Comparison of ENCODE assay signal across 9 cellular contexts in genomic region chr16:2686912-2687507, GRCh38. TPM values are rescaled to one million over a fixed set of nuclear protein-coding genes. Genes with fewer than 3 reads are reported as not detected.
DNase-seq lines count a peak whose midpoint lies in the region; ATAC-seq and TF ChIP-seq lines count a peak whose summit lies in the region.
"Had no signal": no experiment of that assay in that cellular context is flagged by ENCODE, and none has a peak within 500 bp of the region (broad histone marks: within the 10 kb centered on the region; RNA-seq: fewer than 3 reads in every experiment).

No MANE protein-coding gene starts in this region.

- no peak overlapping the region for H2BK120ac ChIP-seq in neuronal stem cell (ENCODE audit: low read depth, low read length)

- H3K4ac ChIP-seq in neuronal stem cell (ENCODE audit: low read length): no peak overlapping the region

- H3K27ac Mint-ChIP-seq in T-helper 17 cell: peak overlapping the region; percentile 86
- H3K27ac Mint-ChIP-seq: nephron had no signal

- H3K4me3 ChIP-seq in lung: no peak overlapping the region
- no peak overlapping the region for H3K4me3 ChIP-seq in SK-N-SH (ENCODE audit: low read depth in 2 of 2, low read length in 1 of 2)
- no peak overlapping the region for H3K4me3 ChIP-seq in neuronal stem cell (ENCODE audit: low read length in 2 of 2)
- H3K4me3 ChIP-seq in vagina: no peak overlapping the region

- no peak for TF ChIP-seq CTCF in GM13976 (IDR thresholded peaks at IDR 0.05; ENCODE audit: borderline replicate concordance, control extremely low read depth, extremely low read depth, insufficient read depth, missing control alignments)
- no peak for TF ChIP-seq CTCF in lung (IDR thresholded peaks at IDR 0.05; ENCODE audit: control extremely low read depth, extremely low read depth)
- no peak for TF ChIP-seq CTCF in SK-N-SH (IDR thresholded peaks at IDR 0.05)
- TF ChIP-seq CTCF in vagina (IDR thresholded peaks at IDR 0.05): no peak

- CTCF ChIA-PET in SK-N-SH (lab: Yijun Ruan, JAX): no interaction called here

- H3K23ac ChIP-seq in neuronal stem cell (ENCODE audit: low read depth, low read length, poor library complexity): no peak overlapping the region

- H3K36me3 ChIP-seq in lung (ENCODE audit: control insufficient read depth in 2 of 2, insufficient read depth in 2 of 2, low read length in 2 of 2) (peaks cover 0 to 16% of the 10 kb centered on the region in 2 donors), SK-N-SH (replicated peaks in 1 of 2; ENCODE audit: control insufficient read depth in 1 of 2, insufficient read depth in 2 of 2, low read length in 1 of 2) (peaks cover 0 to 10% of the 10 kb centered on the region in 2 experiments), neuronal stem cell (replicated peaks in 1 of 2; ENCODE audit: control insufficient read depth in 2 of 2, insufficient read depth in 2 of 2, low read length in 2 of 2) (peaks cover 0 to 17% of the 10 kb centered on the region in 2 donors), vagina (no peaks in the 10 kb centered on the region)

- in situ Hi-C loops in GM13976 (cut with MboI; ENCODE audit: low sequenced_read_pairs, unreplicated experiment): no loop called here

- H3K18ac ChIP-seq in neuronal stem cell (ENCODE audit: low read length): no peak overlapping the region

- H2AFZ ChIP-seq in SK-N-SH (ENCODE audit: low read depth) (no peak overlapping the region), neuronal stem cell (ENCODE audit: low read length) (no peak overlapping the region)

- no peak overlapping the region for H3K14ac ChIP-seq in neuronal stem cell (ENCODE audit: low read length)

- H3K36me3 Mint-ChIP-seq in T-helper 17 cell (ENCODE audit: low read depth): no peaks in the 10 kb centered on the region

- H3K79me1 ChIP-seq in neuronal stem cell (ENCODE audit: low read depth, low read length): peaks cover 21% of the 10 kb centered on the region

- H3K27ac ChIP-seq in lung (ENCODE audit: low read depth in 1 of 2, low read length in 1 of 2): peak overlapping the region in 1 of 2 donors; percentile 35
- H3K27ac ChIP-seq in SK-N-SH (ENCODE audit: low read depth in 2 of 2, low read length in 1 of 2): no peak overlapping the region
- H3K27ac ChIP-seq in neuronal stem cell (replicated peaks; ENCODE audit: low read length): no peak overlapping the region
- H3K27ac ChIP-seq in vagina: no peak overlapping the region

- H3K4me3 Mint-ChIP-seq in T-helper 17 cell: peak overlapping the region; percentile 77
- H3K4me3 Mint-ChIP-seq: nephron had no signal

- no peak overlapping the region for H2BK5ac ChIP-seq in neuronal stem cell (ENCODE audit: low read length)

- H3K9ac ChIP-seq in SK-N-SH: no peak overlapping the region
- H3K9ac ChIP-seq in neuronal stem cell (ENCODE audit: low read depth, low read length, poor library complexity): no peak overlapping the region

- no peak for TF ChIP-seq POLR2A in vagina (IDR thresholded peaks at IDR 0.05)

- H3K4me1 ChIP-seq in lung (ENCODE audit: control insufficient read depth in 2 of 2, insufficient read depth in 2 of 2, low read length in 2 of 2): peaks cover 0 to 11% of the 10 kb centered on the region in 2 donors
- H3K4me1 ChIP-seq in SK-N-SH (ENCODE audit: control insufficient read depth in 1 of 2, insufficient read depth in 2 of 2, low read depth in 1 of 2, low read length in 1 of 2): no peaks in the 10 kb centered on the region; a peak in 1 of 4 replicates
- H3K4me1 ChIP-seq in neuronal stem cell (ENCODE audit: control insufficient read depth in 2 of 2, insufficient read depth in 1 of 2, low read depth in 1 of 2, low read length in 2 of 2): peaks cover 1 to 2% of the 10 kb centered on the region in 2 donors
- H3K4me1 ChIP-seq in vagina: peaks cover 7% of the 10 kb centered on the region

- TF ChIP-seq EP300 in SK-N-SH (IDR thresholded peaks at IDR 0.05; ENCODE audit: borderline replicate concordance in 1 of 2, low read depth in 1 of 2, low read length in 1 of 2): no peak

- DNase-seq in GM13976 (ENCODE audit: low spot score) (peak; percentile 92), T-helper 17 cell (no peak), lung (ENCODE audit: low spot score) (peak; percentile 53), SK-N-SH (no peak), neuronal stem cell (ENCODE audit: low spot score) (no peak), SK-N-DZ (ENCODE audit: low spot score) (no peak), vagina (ENCODE audit: extremely low spot score in 2 of 2) (no peak)

- TF ChIP-seq RAD21 in SK-N-SH (IDR thresholded peaks at IDR 0.05; ENCODE audit: low read length): no peak

- POLR2A ChIA-PET in SK-N-SH (lab: Yijun Ruan, JAX): no interaction called here

- H3K4me1 Mint-ChIP-seq in T-helper 17 cell: peaks cover 13% of the 10 kb centered on the region

- peaks cover 5% of the 10 kb centered on the region for H3F3A ChIP-seq in SK-N-SH (replicated peaks; ENCODE audit: insufficient read depth)

- H3K27me3 ChIP-seq in lung (ENCODE audit: control insufficient read depth, insufficient read depth) (no peaks in the 10 kb centered on the region), SK-N-SH (ENCODE audit: insufficient read depth) (no peaks in the 10 kb centered on the region), neuronal stem cell (ENCODE audit: control insufficient read depth in 3 of 3, insufficient read depth in 3 of 3, low read depth in 1 of 3, low read length in 3 of 3) (no peaks in the 10 kb centered on the region), vagina (no peaks in the 10 kb centered on the region)

- H2AK5ac ChIP-seq in neuronal stem cell (ENCODE audit: low read depth, low read length): no peak overlapping the region

- no peaks in the 10 kb centered on the region for H3K9me3 ChIP-seq in T-helper 17 cell (ENCODE audit: control insufficient read depth, low read length, poor library complexity, severe bottlenecking)
- no peaks in the 10 kb centered on the region for H3K9me3 ChIP-seq in lung (ENCODE audit: control insufficient read depth in 2 of 2, insufficient read depth in 1 of 2, low read length in 1 of 2)
- H3K9me3 ChIP-seq in SK-N-SH: no peaks in the 10 kb centered on the region
- H3K9me3 ChIP-seq in neuronal stem cell (replicated peaks in 1 of 2; ENCODE audit: control insufficient read depth in 2 of 2, insufficient read depth in 1 of 2, low read depth in 1 of 2, low read length in 2 of 2): no peaks in the 10 kb centered on the region
- no peaks in the 10 kb centered on the region for H3K9me3 ChIP-seq in vagina

- no peaks in the 10 kb centered on the region for H3K27me3 Mint-ChIP-seq in T-helper 17 cell

- H3K4me2 ChIP-seq in SK-N-SH (no peak overlapping the region), neuronal stem cell (ENCODE audit: insufficient read depth, low read length, poor library complexity, severe bottlenecking) (no peak overlapping the region)

- 33 to 65% methylated on average over 20 of the region's 20 CpGs for WGBS in lung, 2 donors
- 95% methylated on average over 16 of the region's 20 CpGs for WGBS in SK-N-SH (ENCODE audit: low lambda C conversion rate)
- no CpG with 5 or more reads among the region's 20 CpGs for WGBS in neuronal stem cell (ENCODE audit: extremely low coverage in 2 of 2, insufficient read length in 2 of 2, insufficient replicate concordance in 1 of 2), 2 donors

- no peak overlapping the region for H4K8ac ChIP-seq in neuronal stem cell (ENCODE audit: low read depth, low read length)

- peaks cover 63% of the 10 kb centered on the region for H3K79me2 ChIP-seq in SK-N-SH (ENCODE audit: insufficient read depth)

- no peaks in the 10 kb centered on the region for H3K9me2 ChIP-seq in SK-N-SH

- H2BK12ac ChIP-seq in neuronal stem cell (ENCODE audit: low read length): no peak overlapping the region

- H2BK15ac ChIP-seq in neuronal stem cell (ENCODE audit: low read length): no peak overlapping the region

- ATAC-seq in HG02623 (IDR thresholded peaks at IDR 0.05; ENCODE audit: unreplicated experiment): peak; percentile 32
- no peak for ATAC-seq in T-helper 17 cell
- no peak for ATAC-seq in lung (ENCODE audit: insufficient read depth, low FRiP score)

- H4K20me1 ChIP-seq in SK-N-SH (ENCODE audit: insufficient read depth): peaks cover 36% of the 10 kb centered on the region

- H4K91ac ChIP-seq in neuronal stem cell (ENCODE audit: low read depth, low read length, poor library complexity): no peak overlapping the region

- intact Hi-C loops in vagina (cut with DNase I): no loop called here

TF ChIP-seq in SK-N-SH, 30 proteins besides CTCF, POLR2A, EP300 and RAD21 (continues in another document):
- TF ChIP-seq POLR2AphosphoS5 (IDR thresholded peaks at IDR 0.05; ENCODE audit: low read depth, low read length): no peak
- no peak for TF ChIP-seq FOXJ3 (CRISPR knock-in tag; IDR thresholded peaks at IDR 0.05)
- TF ChIP-seq USF1 (IDR thresholded peaks at IDR 0.05; ENCODE audit: borderline replicate concordance, low read depth): no peak
- no peak for TF ChIP-seq GABPA (IDR thresholded peaks at IDR 0.05; ENCODE audit: low read depth)
- TF ChIP-seq SIN3A (IDR thresholded peaks at IDR 0.05; ENCODE audit: borderline replicate concordance, low read depth, low read length): no peak
- no peak for TF ChIP-seq FOXM1 (IDR thresholded peaks at IDR 0.05; ENCODE audit: low read depth)
- no peak for TF ChIP-seq TAF1 (IDR thresholded peaks at IDR 0.05; ENCODE audit: borderline replicate concordance, low read depth, low read length)

RNA-seq across cellular contexts. Expression of gene KCTD5, which starts 4.7 kb away (rescaled TPM):
- total RNA-seq in T-helper 17 cell (10 to 100 TPM; 19.6 to 21.9 TPM), lung (10 to 100 TPM; 18.0 to 31.3 TPM), vagina (19.4 TPM)
- polyA plus RNA-seq in lung (10 to 100 TPM; 17.1 to 31.8 TPM), SK-N-SH (2012; rRNA removed) (53.4 and 57.1 TPM in 2 replicates)
- 46.0 and 51.9 TPM in 2 replicates for polyA plus RNA-seq in SK-N-SH (2012; cell fraction: cytosol; rRNA removed)
- polyA plus RNA-seq in SK-N-SH (2012; cell fraction: nucleus; rRNA removed): 34.3 and 71.8 TPM in 2 replicates
- polyA plus RNA-seq in neuronal stem cell (2013, experiment 1 of 2): 26.1 TPM
- 27.0 TPM for polyA plus RNA-seq in neuronal stem cell (2013, experiment 2 of 2)
- 43.9 and 47.8 TPM in 2 replicates for polyA plus RNA-seq in SK-N-DZ (2014; cell fraction: cytosol; rRNA removed)
- 26.4 and 34.6 TPM in 2 replicates for polyA plus RNA-seq in SK-N-DZ (2014; cell fraction: nucleus; rRNA removed)

RNA-seq across cellular contexts. Expression of gene PRSS27, which starts 33.0 kb away (rescaled TPM):
- total RNA-seq in T-helper 17 cell (1 to 10 TPM in 1 of 2 donors, under 1 TPM in 1; 0.83 to 1.4 TPM), lung (1 to 10 TPM; 1.1 to 2.4 TPM), vagina (61.6 TPM)
- polyA plus RNA-seq in lung (1 to 10 TPM; 1.8 to 2.5 TPM), SK-N-SH (2012; rRNA removed) (7.6 and 7.7 TPM in 2 replicates)
- polyA plus RNA-seq in SK-N-SH (2012; cell fraction: cytosol; rRNA removed): 3.3 and 4.3 TPM in 2 replicates
- polyA plus RNA-seq in SK-N-SH (2012; cell fraction: nucleus; rRNA removed): 17.4 and 23.0 TPM in 2 replicates
- polyA plus RNA-seq in neuronal stem cell (2013, experiment 1 of 2): 3.6 TPM
- polyA plus RNA-seq in neuronal stem cell (2013, experiment 2 of 2): 3.8 TPM
- 2.8 and 3.2 TPM in 2 replicates for polyA plus RNA-seq in SK-N-DZ (2014; cell fraction: cytosol; rRNA removed)
- polyA plus RNA-seq in SK-N-DZ (2014; cell fraction: nucleus; rRNA removed): 1.5 TPM in 2 replicates

Comparison
In these comparisons a context has a peak if more than half of its experiments do, and no peak if none do; other contexts are left out.
1. DNase-seq: peak in GM13976 (single experiment) and lung (single experiment); none in T-helper 17 cell (0 of 3), SK-N-SH (single experiment), neuronal stem cell (single experiment), SK-N-DZ (single experiment) and vagina (0 of 2).
2. RNA of gene PRSS27, which starts 33.0 kb away (total RNA-seq): 61.6 TPM in vagina (single experiment); 1.1 to 2.4 TPM in lung and 0.83 to 1.4 TPM in T-helper 17 cell; every median in the first group is over 10 times any median in the second.